Comparison of ENCODE assay signal across 10 cellular contexts in the genomic region with DNA sequence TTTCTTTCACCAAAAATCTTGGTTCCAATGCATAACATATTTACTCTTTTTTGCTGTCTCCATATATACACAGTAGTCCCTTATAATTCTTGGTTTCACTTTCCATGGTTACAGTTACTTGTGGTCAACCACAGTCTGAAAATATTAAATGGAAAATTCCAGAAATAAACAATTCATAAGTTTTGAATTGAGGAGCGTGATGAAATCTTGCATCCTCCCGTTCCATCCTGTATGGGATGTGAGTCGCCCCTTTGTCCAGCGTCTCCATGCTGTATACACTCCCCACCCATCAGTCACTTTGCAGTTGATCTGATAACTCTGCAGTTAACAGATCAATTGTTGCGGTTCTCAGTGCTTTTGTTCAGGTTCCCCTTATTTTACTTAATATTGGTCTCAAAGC. TPM values are rescaled to one million over a fixed set of nuclear protein-coding genes. Genes with fewer than 3 reads are reported as not detected.
DNase-seq lines count a peak whose midpoint lies in the region; ATAC-seq and TF ChIP-seq lines count a peak whose summit lies in the region.
"Had no signal": no experiment of that assay in that cellular context is flagged by ENCODE, and none has a peak within 500 bp of the region (broad histone marks: within the 10 kb centered on the region; RNA-seq: fewer than 3 reads in every experiment).

No MANE protein-coding gene starts in this region.

- no peak overlapping the region for H3K27ac ChIP-seq in effector memory CD4-positive, alpha-beta T cell (ENCODE audit: insufficient read depth, low read length, poor library complexity, severe bottlenecking)
- peak overlapping the region; percentile 42 for H3K27ac ChIP-seq in upper lobe of right lung
- H3K27ac ChIP-seq in caudate nucleus (ENCODE audit: low read depth, low read length) = no peak overlapping the region
- H3K27ac ChIP-seq: dorsolateral prefrontal cortex had no signal

- intact Hi-C loops in left ventricle myocardium superior (cut with micrococcal nuclease) = no loop called here
- intact Hi-C loops in cardiac septum (cut with DNase I) = no loop called here
- intact Hi-C loops in upper lobe of right lung (cut with DNase I) = no loop called here

- H3K27me3 ChIP-seq in effector memory CD4-positive, alpha-beta T cell (replicated peaks; ENCODE audit: control insufficient read depth, insufficient read depth, low read length, poor library complexity, severe bottlenecking) = no peaks in the 10 kb centered on the region
- no peaks in the 10 kb centered on the region for H3K27me3 ChIP-seq in upper lobe of right lung
- H3K27me3 ChIP-seq: dorsolateral prefrontal cortex had no signal

- no peak for TF ChIP-seq CTCF in upper lobe of right lung (IDR thresholded peaks at IDR 0.05)

- H3K9me3 ChIP-seq in effector memory CD4-positive, alpha-beta T cell (ENCODE audit: control insufficient read depth, low read length) = no peaks in the 10 kb centered on the region
- H3K9me3 ChIP-seq in upper lobe of right lung = no peaks in the 10 kb centered on the region

- no peak for DNase-seq in left ventricle myocardium superior
- DNase-seq in cardiac septum (ENCODE audit: low spot score) = no peak
- DNase-seq in SIG-M5 (lab: John Stamatoyannopoulos, UW) = peak; percentile 95
- DNase-seq in effector memory CD4-positive, alpha-beta T cell = no peak
- no peak for DNase-seq in upper lobe of right lung
- DNase-seq in caudate nucleus (lab: John Stamatoyannopoulos, UW) = no peak
- no peak for DNase-seq in NCI-H2081 treated with DMSO at 0.1 percent for 48 hours (lab: John Stamatoyannopoulos, UW)
- DNase-seq: dorsolateral prefrontal cortex, midbrain had no signal

- peaks cover 6% of the 10 kb centered on the region for H3K4me1 ChIP-seq in effector memory CD4-positive, alpha-beta T cell (ENCODE audit: control insufficient read depth, insufficient read depth, low read length, poor library complexity, severe bottlenecking)
- H3K4me1 ChIP-seq in upper lobe of right lung = no peaks in the 10 kb centered on the region

- no peaks in the 10 kb centered on the region for H3K36me3 ChIP-seq in effector memory CD4-positive, alpha-beta T cell (ENCODE audit: control insufficient read depth, insufficient read depth, low read length)
- no peaks in the 10 kb centered on the region for H3K36me3 ChIP-seq in upper lobe of right lung

- ATAC-seq in left ventricle myocardium superior = peak; percentile 36
- peak; percentile 56 for ATAC-seq in upper lobe of right lung
- no peak for ATAC-seq in HG02973 (IDR thresholded peaks at IDR 0.05; ENCODE audit: unreplicated experiment)

- peak overlapping the region; percentile 29 for H3K4me3 ChIP-seq in effector memory CD4-positive, alpha-beta T cell (ENCODE audit: insufficient read depth, low read depth, low read length, poor library complexity, severe bottlenecking)
- no peak overlapping the region for H3K4me3 ChIP-seq in upper lobe of right lung

RNA-seq across cellular contexts. Expression of a gene that starts 11.5 kb away (rescaled TPM):
- 16.2 TPM for total RNA-seq in left ventricle myocardium superior
- 15.9 TPM for total RNA-seq in cardiac septum
- total RNA-seq in upper lobe of right lung = 35.1 TPM

RNA-seq across cellular contexts. Expression of a gene that starts 20.3 kb away (rescaled TPM):
- total RNA-seq in left ventricle myocardium superior = 223 TPM
- 252 TPM for total RNA-seq in cardiac septum
- total RNA-seq in upper lobe of right lung = 80.9 TPM

RNA-seq across cellular contexts. Expression of a gene that starts 48.1 kb away (rescaled TPM):
- total RNA-seq in left ventricle myocardium superior = 222 TPM
- 266 TPM for total RNA-seq in cardiac septum
- total RNA-seq in upper lobe of right lung = 104 TPM

RNA-seq across cellular contexts. Expression of a gene that starts 48.2 kb away (rescaled TPM):
- 19.0 TPM for total RNA-seq in left ventricle myocardium superior
- 22.5 TPM for total RNA-seq in cardiac septum
- 13.6 TPM for total RNA-seq in upper lobe of right lung
